ENCODE assay signal across 8 cellular contexts in genomic region chr9:68779558-68780376, GRCh38.
DNase-seq lines count a peak whose midpoint lies in the region; ATAC-seq, FAIRE-seq and TF ChIP-seq lines count a peak whose summit lies in the region.

No MANE protein-coding gene starts in this region.

- ATAC-seq in GM21390 (IDR thresholded peaks at IDR 0.05; ENCODE audit: unreplicated experiment), result peak; percentile 79

- H3K27me3 ChIP-seq in mononuclear cell (ENCODE audit: insufficient read depth, low read length), result no peaks in the 10 kb centered on the region

- no peak for FAIRE-seq in D721Med (lab: Jason Lieb, UNC)

- peak; percentile 35 for TF ChIP-seq CTCF in D721Med (IDR thresholded peaks at IDR 0.05; ENCODE audit: insufficient read depth, missing control alignments)
- no peak for TF ChIP-seq CTCF in epithelial cell of esophagus (IDR thresholded peaks at IDR 0.05; ENCODE audit: insufficient read depth, low read depth, low read length, missing control alignments)

- H3K4me3 ChIP-seq in epithelial cell of esophagus (ENCODE audit: low read length) (peak overlapping the region; percentile 82), mononuclear cell (ENCODE audit: low read length) (peak overlapping the region; percentile 59)

- H3K9me3 ChIP-seq in mononuclear cell (ENCODE audit: low read depth, low read length), result no peaks in the 10 kb centered on the region

- peaks cover 37% of the 10 kb centered on the region for H3K4me1 ChIP-seq in mononuclear cell (ENCODE audit: insufficient read depth, low read length)

- DNase-seq in D721Med (ENCODE audit: insufficient read length, low spot score), result peak; percentile 35
- DNase-seq in HUDEP-2 (lab: John Stamatoyannopoulos, UW; ENCODE audit: unreplicated experiment in 76 of 76), result peak in 75 of 76 experiments; percentile 34 to 94 (median 85)
- peak; percentile 52 for DNase-seq in NOMO-1 treated with dmso at 0.1 percent for 144 hours (lab: John Stamatoyannopoulos, UW; ENCODE audit: unreplicated experiment)
- DNase-seq in activated CD8-positive, alpha-beta memory T cell treated with anti-CD3 and anti-CD28 coated beads, Interleukin-2, amount 50 U/mL, for 4 hours, result peak; percentile 96
- peak; percentile 93 for DNase-seq in epithelial cell of esophagus (ENCODE audit: low read depth)
- DNase-seq in stimulated activated CD8-positive, alpha-beta memory T cell treated with anti-CD3 and anti-CD28 coated beads, Interleukin-2, amount 100 ng/mL, for 48 hours (ENCODE audit: low read depth in 2 of 2), result peak; percentile 89 to 90

Comparison
In these comparisons a context has a peak if more than half of its experiments do, and no peak if none do; other contexts are left out.
1. Peak in every context shown above with its lines: DNase-seq, ATAC-seq and H3K4me3 ChIP-seq.
2. DNase-seq: peak in every context shown above with its lines; median percentile 96 in activated CD8-positive, alpha-beta memory T cell treated with anti-CD3 and anti-CD28 coated beads, Interleukin-2, amount 50 U/mL, for 4 hours; 93 in epithelial cell of esophagus; 90 in stimulated activated CD8-positive, alpha-beta memory T cell treated with anti-CD3 and anti-CD28 coated beads, Interleukin-2, amount 100 ng/mL, for 48 hours; 85 in HUDEP-2; 52 in NOMO-1 treated with dmso at 0.1 percent for 144 hours; 35 in D721Med.